11 cellular contexts compared by ENCODE assay signal in genomic region chr11:12139144-12139881, GRCh38. TPM values are rescaled to one million over a fixed set of nuclear protein-coding genes. Genes with fewer than 3 reads are reported as not detected.
DNase-seq lines count a peak whose midpoint lies in the region; ATAC-seq and TF ChIP-seq lines count a peak whose summit lies in the region.
"Had no signal": no experiment of that assay in that cellular context is flagged by ENCODE, and none has a peak within 500 bp of the region (broad histone marks: within the 10 kb centered on the region; RNA-seq: fewer than 3 reads in every experiment).

No MANE protein-coding gene starts in this region.

- WGBS in lung, 2 donors, result 70 to 77% methylated on average over 12 of the region's 12 CpGs
- WGBS in tibial nerve, 2 donors, result 30 to 33% methylated on average over 12 of the region's 12 CpGs

- H3K4me3 ChIP-seq in coronary artery (peak overlapping the region; percentile 8), lung (no peak overlapping the region), tibial nerve (no peak overlapping the region)

- H3K27ac ChIP-seq in coronary artery (peak overlapping the region; percentile 90 to 92), lung (ENCODE audit: low read depth in 1 of 2, low read length in 1 of 2) (peak overlapping the region; percentile 62 to 70), tibial nerve (peak overlapping the region; percentile 2 to 81 (median 66))

- H3K36me3 ChIP-seq in lung (ENCODE audit: control insufficient read depth in 2 of 2, insufficient read depth in 2 of 2, low read length in 2 of 2) (no peaks in the 10 kb centered on the region), tibial nerve (peaks cover 0 to 3% (median 0%) of the 10 kb centered on the region in 3 donors)

- TF ChIP-seq CTCF in coronary artery (IDR thresholded peaks at IDR 0.05), result no peak
- TF ChIP-seq CTCF in lung (IDR thresholded peaks at IDR 0.05; ENCODE audit: control extremely low read depth, extremely low read depth), result no peak
- TF ChIP-seq CTCF in tibial nerve (IDR thresholded peaks at IDR 0.05), result no peak

- peak; percentile 16 for ATAC-seq in lung (ENCODE audit: insufficient read depth, low FRiP score)
- ATAC-seq: left colon had no signal

- no peaks in the 10 kb centered on the region for H3K9me3 Mint-ChIP-seq in activated CD4-positive, alpha-beta memory T cell treated with anti-CD3 and anti-CD28 coated beads for 36 hours
- H3K9me3 Mint-ChIP-seq: dendritic cell treated with granulocyte-macrophage colony-stimulating factor and Interleukin-4, amounts not matched to agents 40 ng/mL and 50 ng/mL, for 4 days had no signal

- intact Hi-C loops in activated CD4-positive, alpha-beta memory T cell treated with anti-CD3 and anti-CD28 coated beads for 36 hours (cut with micrococcal nuclease), result no loop called here

- peaks cover 39 to 42% of the 10 kb centered on the region in 2 donors for H3K4me1 ChIP-seq in lung (ENCODE audit: control insufficient read depth in 2 of 2, insufficient read depth in 2 of 2, low read length in 2 of 2)
- peaks cover 0 to 74% (median 26%) of the 10 kb centered on the region in 4 donors for H3K4me1 ChIP-seq in tibial nerve

- H3K4me1 Mint-ChIP-seq in activated CD4-positive, alpha-beta memory T cell treated with anti-CD3 and anti-CD28 coated beads for 36 hours (ENCODE audit: low read depth), result peaks cover 64% of the 10 kb centered on the region

- H3K4me3 Mint-ChIP-seq in activated CD4-positive, alpha-beta memory T cell treated with anti-CD3 and anti-CD28 coated beads for 36 hours, result no peak overlapping the region
- H3K4me3 Mint-ChIP-seq: dendritic cell treated with granulocyte-macrophage colony-stimulating factor and Interleukin-4, amounts not matched to agents 40 ng/mL and 50 ng/mL, for 4 days had no signal

- CTCF ChIA-PET in activated CD4-positive, alpha-beta memory T cell treated with anti-CD3 and anti-CD28 coated beads for 36 hours (lab: Charles Lee), result no interaction called here

- H3K27me3 Mint-ChIP-seq in activated CD4-positive, alpha-beta memory T cell treated with anti-CD3 and anti-CD28 coated beads for 36 hours, result no peaks in the 10 kb centered on the region
- H3K27me3 Mint-ChIP-seq: dendritic cell treated with granulocyte-macrophage colony-stimulating factor and Interleukin-4, amounts not matched to agents 40 ng/mL and 50 ng/mL, for 4 days had no signal

- peak; percentile 98 for DNase-seq in NCI-H226
- DNase-seq in coronary artery (ENCODE audit: low spot score), result no peak
- DNase-seq in lung (ENCODE audit: low spot score), result no peak
- DNase-seq in tibial nerve (ENCODE audit: low spot score in 2 of 2), result no peak
- DNase-seq in GF-D8 (lab: John Stamatoyannopoulos, UW), result no peak
- no peak for DNase-seq in activated CD4-positive, alpha-beta memory T cell treated with anti-CD3 and anti-CD28 coated beads for 36 hours
- no peak for DNase-seq in NCI-H1930 (lab: John Stamatoyannopoulos, UW)
- DNase-seq in cerebellum (ENCODE audit: low spot score), result no peak
- DNase-seq: MM.1S had no signal

- TF ChIP-seq EP300 in tibial nerve (IDR thresholded peaks at IDR 0.05), result no peak

- H3K27me3 ChIP-seq in lung (ENCODE audit: control insufficient read depth, insufficient read depth), result no peaks in the 10 kb centered on the region
- no peaks in the 10 kb centered on the region for H3K27me3 ChIP-seq in tibial nerve

- H3K9me3 ChIP-seq in lung (ENCODE audit: control insufficient read depth in 2 of 2, insufficient read depth in 1 of 2, low read length in 1 of 2) (no peaks in the 10 kb centered on the region), tibial nerve (no peaks in the 10 kb centered on the region)

- no peak overlapping the region for H3K27ac Mint-ChIP-seq in activated CD4-positive, alpha-beta memory T cell treated with anti-CD3 and anti-CD28 coated beads for 36 hours
- H3K27ac Mint-ChIP-seq: dendritic cell treated with granulocyte-macrophage colony-stimulating factor and Interleukin-4, amounts not matched to agents 40 ng/mL and 50 ng/mL, for 4 days had no signal

- no peak for TF ChIP-seq POLR2A in tibial nerve (IDR thresholded peaks at IDR 0.05)

- H3K36me3 Mint-ChIP-seq in activated CD4-positive, alpha-beta memory T cell treated with anti-CD3 and anti-CD28 coated beads for 36 hours, result peaks cover 19% of the 10 kb centered on the region

- POLR2A ChIA-PET in activated CD4-positive, alpha-beta memory T cell treated with anti-CD3 and anti-CD28 coated beads for 36 hours (lab: Charles Lee), result interaction anchor here (0.6 kb wide), 1 partner anchor 36 kb away, joined by 3 read pairs; no protein-coding TSS in a partner anchor

RNA-seq across cellular contexts. Expression of gene MICAL2, which starts 28.9 kb away (rescaled TPM):
- total RNA-seq in lung, result 100 to 1,000 TPM; 124 to 218 TPM
- polyA plus RNA-seq in lung, result 10 to 100 TPM; 38.2 to 75.3 TPM
- total RNA-seq in tibial nerve, result 100 to 1,000 TPM in 2 of 4 donors, 10 to 100 TPM in 2; 87.0 to 136 (median 101) TPM
- 100 to 1,000 TPM; 213 to 220 TPM for total RNA-seq in activated CD4-positive, alpha-beta memory T cell treated with anti-CD3 and anti-CD28 coated beads for 36 hours
- total RNA-seq in cerebellum, result 20.0 TPM
